ENCODE assay signal across 9 cellular contexts in the genomic region with DNA sequence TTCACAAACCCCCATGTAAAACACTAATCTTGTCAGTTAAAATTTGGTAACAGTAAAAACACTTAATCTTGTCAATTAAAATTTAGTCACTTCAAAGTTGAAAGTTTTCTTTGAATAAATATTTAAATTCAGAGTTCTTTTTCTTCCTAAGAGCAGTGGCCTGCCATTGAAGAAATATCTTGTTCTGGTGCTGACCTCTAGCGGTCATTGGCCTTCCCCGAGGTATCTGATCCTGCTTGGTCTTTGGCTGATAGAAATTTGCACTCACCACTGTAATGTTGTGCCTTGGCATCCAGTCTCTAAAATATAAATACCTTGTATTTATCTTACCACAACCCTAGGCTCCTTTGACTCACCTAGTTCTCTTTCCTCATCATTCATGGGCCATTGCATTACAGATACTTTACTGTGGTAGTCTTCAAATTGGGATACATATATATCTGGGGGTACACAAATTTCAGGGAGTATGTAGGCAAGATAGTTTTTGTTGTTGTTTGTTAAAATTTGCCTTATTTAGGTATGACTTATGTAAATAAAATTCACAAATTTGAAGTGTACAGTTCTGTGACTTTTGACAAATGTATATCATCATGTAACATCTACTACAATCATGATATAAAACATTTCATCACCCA. TPM values are rescaled to one million over a fixed set of nuclear protein-coding genes. Genes with fewer than 3 reads are reported as not detected.
DNase-seq lines count a peak whose midpoint lies in the region; ATAC-seq and TF ChIP-seq lines count a peak whose summit lies in the region.
"Had no signal": no experiment of that assay in that cellular context is flagged by ENCODE, and none has a peak within 500 bp of the region (broad histone marks: within the 10 kb centered on the region; RNA-seq: fewer than 3 reads in every experiment).

No MANE protein-coding gene starts in this region.

- H3K36me3 ChIP-seq in MG63 (no peaks in the 10 kb centered on the region), cardiac muscle cell (no peaks in the 10 kb centered on the region)

- H3K27me3 ChIP-seq in MG63 (no peaks in the 10 kb centered on the region), cardiac muscle cell (no peaks in the 10 kb centered on the region)

- no peak overlapping the region for H3K27ac Mint-ChIP-seq in activated naive CD4-positive, alpha-beta T cell treated with anti-CD3 and anti-CD28 coated beads, Interleukin-2, amount 50 U/mL, for 72 hours
- H3K27ac Mint-ChIP-seq: dendritic cell treated with granulocyte-macrophage colony-stimulating factor and Interleukin-4, amounts not matched to agents 40 ng/mL and 50 ng/mL, for 4 days had no signal

- H3K4me1 ChIP-seq in cardiac muscle cell (ENCODE audit: low read depth): no peaks in the 10 kb centered on the region

- no peaks in the 10 kb centered on the region for H3K36me3 Mint-ChIP-seq in activated naive CD4-positive, alpha-beta T cell treated with anti-CD3 and anti-CD28 coated beads, Interleukin-2, amount 50 U/mL, for 72 hours

- TF ChIP-seq CTCF in cardiac muscle cell (IDR thresholded peaks at IDR 0.05; ENCODE audit: low read depth, low read length): peak; percentile 89

- no peak overlapping the region for H3K27ac ChIP-seq in cardiac muscle cell

- DNase-seq in D341Med (ENCODE audit: low spot score): peak; percentile 77
- DNase-seq in MG63: peak; percentile 21
- peak; percentile 47 for DNase-seq in SKM-1 treated with dmso at 0.1 percent for 144 hours (lab: John Stamatoyannopoulos, UW; ENCODE audit: unreplicated experiment)
- peak in 1 of 2 donors; percentile 81 for DNase-seq in activated naive CD4-positive, alpha-beta T cell treated with anti-CD3 and anti-CD28 coated beads, Interleukin-2, amount 50 U/mL, for 72 hours (ENCODE audit: low spot score in 2 of 2)
- peak; percentile 80 to 83 for DNase-seq in cardiac muscle cell (ENCODE audit: low read depth in 1 of 2, low spot score in 1 of 2)
- peak; percentile 39 for DNase-seq in pulmonary artery endothelial cell (ENCODE audit: low read depth, low spot score)

- H3K4me3 ChIP-seq in MG63 (no peak overlapping the region), cardiac muscle cell (no peak overlapping the region)

- no peaks in the 10 kb centered on the region for H3K9me3 ChIP-seq in MG63
- no peaks in the 10 kb centered on the region for H3K9me3 ChIP-seq in cardiac muscle cell (ENCODE audit: low read depth)

- no peaks in the 10 kb centered on the region for H3K9me3 Mint-ChIP-seq in activated naive CD4-positive, alpha-beta T cell treated with anti-CD3 and anti-CD28 coated beads, Interleukin-2, amount 50 U/mL, for 72 hours
- H3K9me3 Mint-ChIP-seq: dendritic cell treated with granulocyte-macrophage colony-stimulating factor and Interleukin-4, amounts not matched to agents 40 ng/mL and 50 ng/mL, for 4 days had no signal

- peak; percentile 75 for ATAC-seq in GM21529 (IDR thresholded peaks at IDR 0.05; ENCODE audit: unreplicated experiment)
- ATAC-seq in activated naive CD4-positive, alpha-beta T cell treated with anti-CD3 and anti-CD28 coated beads, Interleukin-2, amount 50 U/mL, for 72 hours: peak; percentile 85 to 94
- ATAC-seq in GM21526 (IDR thresholded peaks at IDR 0.05; ENCODE audit: low FRiP score, unreplicated experiment): no peak

RNA-seq across cellular contexts. Expression of gene ART3, which starts 6.7 kb away (rescaled TPM):
- not detected in 2 replicates for total RNA-seq in MG63 (2014; rRNA removed; shearing (Covaris generic); ENCODE audit: low replicate concordance)
- under 1 TPM in 1 of 2 donors, not detected in 1; 0.82 TPM for total RNA-seq in activated naive CD4-positive, alpha-beta T cell treated with anti-CD3 and anti-CD28 coated beads, Interleukin-2, amount 50 U/mL, for 72 hours
- total RNA-seq in cardiac muscle cell: 2.0 and 3.2 TPM in 2 replicates
- 2.4 and 7.6 TPM in 2 replicates for polyA plus RNA-seq in cardiac muscle cell
- total RNA-seq in pulmonary artery endothelial cell: 0.07 TPM in 1 of 2 replicates, not detected in the other

RNA-seq across cellular contexts. Expression of gene CXCL11, which starts 31.9 kb away (rescaled TPM):
- total RNA-seq in MG63 (2014; rRNA removed; shearing (Covaris generic); ENCODE audit: low replicate concordance): 0.66 and 1.3 TPM in 2 replicates
- total RNA-seq in activated naive CD4-positive, alpha-beta T cell treated with anti-CD3 and anti-CD28 coated beads, Interleukin-2, amount 50 U/mL, for 72 hours: under 1 TPM; 0.21 to 0.23 TPM
- not detected in 2 replicates for total RNA-seq in cardiac muscle cell
- not detected in 2 replicates for polyA plus RNA-seq in cardiac muscle cell
- 1.9 and 2.6 TPM in 2 replicates for total RNA-seq in pulmonary artery endothelial cell

RNA-seq across cellular contexts. Expression of gene CXCL10, which starts 44.5 kb away (rescaled TPM):
- 0.40 and 4.1 TPM in 2 replicates for total RNA-seq in MG63 (2014; rRNA removed; shearing (Covaris generic); ENCODE audit: low replicate concordance)
- total RNA-seq in activated naive CD4-positive, alpha-beta T cell treated with anti-CD3 and anti-CD28 coated beads, Interleukin-2, amount 50 U/mL, for 72 hours: 1 to 10 TPM in 1 of 2 donors, under 1 TPM in 1; 0.20 to 1.2 TPM
- total RNA-seq in cardiac muscle cell (not detected in 2 replicates), pulmonary artery endothelial cell (0.28 and 0.33 TPM in 2 replicates)
- polyA plus RNA-seq in cardiac muscle cell: not detected in 2 replicates
